In genomic region chr17:75785016-75785769, GRCh38 we compare ENCODE assay signal across 8 cellular contexts. TPM values are rescaled to one million over a fixed set of nuclear protein-coding genes. Genes with fewer than 3 reads are reported as not detected.
DNase-seq lines count a peak whose midpoint lies in the region; ATAC-seq lines count a peak whose summit lies in the region.

No MANE protein-coding gene starts in this region.

- H3K27ac ChIP-seq in CD8-positive, alpha-beta memory T cell (ENCODE audit: low read depth, low read length), result peak overlapping the region; percentile 98
- H3K27ac ChIP-seq in naive thymus-derived CD4-positive, alpha-beta T cell (ENCODE audit: low read depth, low read length), result peak overlapping the region; percentile 99

- H3K36me3 ChIP-seq in CD8-positive, alpha-beta memory T cell (ENCODE audit: insufficient read depth, low read length), result no peaks in the 10 kb centered on the region
- no peaks in the 10 kb centered on the region for H3K36me3 ChIP-seq in naive thymus-derived CD4-positive, alpha-beta T cell (ENCODE audit: control insufficient read depth in 2 of 3, insufficient read depth in 3 of 3, low read length in 3 of 3)

- intact Hi-C loops in naive thymus-derived CD4-positive, alpha-beta T cell (cut with micrococcal nuclease), result loop anchor here (2.0 to 10.0 kb wide), 8 partner anchors 20 to 950 kb away; partner anchors contain the start of genes GALK1 (in 1 of the 2), MFSD11 (in 1 of the 2), MRPL38 (in 1 of the 2) and RHBDF2 (in 1 of the 2)

- ATAC-seq in GM19397 (IDR thresholded peaks at IDR 0.05; ENCODE audit: unreplicated experiment), result peak; percentile 67
- peak; percentile 53 for ATAC-seq in HG03521 (IDR thresholded peaks at IDR 0.05; ENCODE audit: unreplicated experiment)
- ATAC-seq in naive thymus-derived CD4-positive, alpha-beta T cell, result peak; percentile 84

- peaks cover 0 to 3% of the 10 kb centered on the region in 2 donors for H3K27me3 Mint-ChIP-seq in CD8-positive, alpha-beta memory T cell
- no peaks in the 10 kb centered on the region for H3K27me3 Mint-ChIP-seq in activated T-cell treated with anti-CD3 and anti-CD28 coated beads, Interleukin-2, amount 50 U/mL, for 24 hours
- no peaks in the 10 kb centered on the region for H3K27me3 Mint-ChIP-seq in naive thymus-derived CD4-positive, alpha-beta T cell

- no peaks in the 10 kb centered on the region for H3K27me3 ChIP-seq in CD8-positive, alpha-beta memory T cell (ENCODE audit: insufficient read depth, low read length, poor library complexity, severe bottlenecking)
- H3K27me3 ChIP-seq in naive thymus-derived CD4-positive, alpha-beta T cell (ENCODE audit: control insufficient read depth in 2 of 2, insufficient read depth in 2 of 2, low read length in 2 of 2), result no peaks in the 10 kb centered on the region

- DNase-seq in CD8-positive, alpha-beta memory T cell, result peak in 3 of 5 donors; percentile 85 to 95 (median 86)
- DNase-seq in NOMO-1 (lab: John Stamatoyannopoulos, UW; ENCODE audit: unreplicated experiment in 2 of 2) (peak; percentile 87 to 92), fibroblast of gingiva (ENCODE audit: low read depth) (peak; percentile 94)
- peak; percentile 94 for DNase-seq in activated T-cell treated with anti-CD3 and anti-CD28 coated beads, Interleukin-2, amount 50 U/mL, for 24 hours
- DNase-seq in naive thymus-derived CD4-positive, alpha-beta T cell, result peak in 2 of 9 donors; percentile 39 to 93
- peak; percentile 91 for DNase-seq in stimulated activated naive CD4-positive, alpha-beta T cell treated with Interleukin-2 at 50 U/mL for 16 hours (lab: John Stamatoyannopoulos, UW)

- H3K4me3 ChIP-seq in CD8-positive, alpha-beta memory T cell (ENCODE audit: low read length), result peak overlapping the region; percentile 67
- H3K4me3 ChIP-seq in naive thymus-derived CD4-positive, alpha-beta T cell (ENCODE audit: low read length), result peak overlapping the region; percentile 94

- CTCF ChIA-PET in CD8-positive, alpha-beta memory T cell (lab: Charles Lee), result interaction anchor here (0.6 to 5.0 kb wide), 12 partner anchors 8 to 668 kb away, joined by 3 to 32 read pairs (median 4); partner anchors contain the start of genes FBF1, GALK1 and WBP2
- CTCF ChIA-PET in naive thymus-derived CD4-positive, alpha-beta T cell (lab: Charles Lee), result interaction anchor here (0.8 to 5.4 kb wide), 3 partner anchors 32 to 109 kb away, joined by 3 to 30 read pairs (median 15); no protein-coding TSS in a partner anchor

- H3K9me3 Mint-ChIP-seq in CD8-positive, alpha-beta memory T cell, result no peaks in the 10 kb centered on the region
- no peaks in the 10 kb centered on the region for H3K9me3 Mint-ChIP-seq in activated T-cell treated with anti-CD3 and anti-CD28 coated beads, Interleukin-2, amount 50 U/mL, for 24 hours
- H3K9me3 Mint-ChIP-seq in naive thymus-derived CD4-positive, alpha-beta T cell, result no peaks in the 10 kb centered on the region

- peaks cover 33 to 64% (median 45%) of the 10 kb centered on the region in 3 donors for H3K4me1 Mint-ChIP-seq in CD8-positive, alpha-beta memory T cell
- peaks cover 54% of the 10 kb centered on the region for H3K4me1 Mint-ChIP-seq in activated T-cell treated with anti-CD3 and anti-CD28 coated beads, Interleukin-2, amount 50 U/mL, for 24 hours (ENCODE audit: low read depth)
- H3K4me1 Mint-ChIP-seq in naive thymus-derived CD4-positive, alpha-beta T cell, result peaks cover 19 to 54% (median 45%) of the 10 kb centered on the region in 7 donors

- H3K4me3 Mint-ChIP-seq in CD8-positive, alpha-beta memory T cell, result peak overlapping the region; percentile 93 to 97 (median 93)
- peak overlapping the region; percentile 87 for H3K4me3 Mint-ChIP-seq in activated T-cell treated with anti-CD3 and anti-CD28 coated beads, Interleukin-2, amount 50 U/mL, for 24 hours
- peak overlapping the region; percentile 84 to 98 (median 92) for H3K4me3 Mint-ChIP-seq in naive thymus-derived CD4-positive, alpha-beta T cell

- POLR2A ChIA-PET in CD8-positive, alpha-beta memory T cell (lab: Charles Lee), result interaction anchor here (0.6 to 4.7 kb wide), 19 partner anchors 9 to 775 kb away, joined by 3 to 47 read pairs (median 5); partner anchors contain the start of genes ACOX1, GALK1, TEN1 and TRIM65
- POLR2A ChIA-PET in naive thymus-derived CD4-positive, alpha-beta T cell (lab: Charles Lee), result interaction anchor here (0.7 to 6.9 kb wide), 27 partner anchors 9 to 380 kb away, joined by 3 to 106 read pairs (median 8); partner anchors contain the start of genes GALK1, GRB2, MRPL38 and RECQL5

- peaks cover 46% of the 10 kb centered on the region for H3K4me1 ChIP-seq in CD8-positive, alpha-beta memory T cell (ENCODE audit: insufficient read depth, low read length)
- peaks cover 31 to 33% of the 10 kb centered on the region in 2 donors for H3K4me1 ChIP-seq in naive thymus-derived CD4-positive, alpha-beta T cell (ENCODE audit: control insufficient read depth in 2 of 2, insufficient read depth in 2 of 2, low read length in 2 of 2)

- peaks cover 0 to 13% (median 2%) of the 10 kb centered on the region in 3 donors for H3K36me3 Mint-ChIP-seq in CD8-positive, alpha-beta memory T cell
- H3K36me3 Mint-ChIP-seq in activated T-cell treated with anti-CD3 and anti-CD28 coated beads, Interleukin-2, amount 50 U/mL, for 24 hours (ENCODE audit: low read depth), result peaks cover 26% of the 10 kb centered on the region
- peaks cover 0 to 18% (median 0%) of the 10 kb centered on the region in 5 donors for H3K36me3 Mint-ChIP-seq in naive thymus-derived CD4-positive, alpha-beta T cell

- H3K27ac Mint-ChIP-seq in CD8-positive, alpha-beta memory T cell, result peak overlapping the region; percentile 99 to 100 (median 100)
- peak overlapping the region; percentile 99 for H3K27ac Mint-ChIP-seq in activated T-cell treated with anti-CD3 and anti-CD28 coated beads, Interleukin-2, amount 50 U/mL, for 24 hours
- H3K27ac Mint-ChIP-seq in naive thymus-derived CD4-positive, alpha-beta T cell, result peak overlapping the region; percentile 99 to 100 (median 100)

- no peaks in the 10 kb centered on the region for H3K9me3 ChIP-seq in CD8-positive, alpha-beta memory T cell (ENCODE audit: low read length)
- H3K9me3 ChIP-seq in naive thymus-derived CD4-positive, alpha-beta T cell (ENCODE audit: control insufficient read depth in 2 of 3, low read length in 3 of 3), result no peaks in the 10 kb centered on the region

RNA-seq across cellular contexts. Expression of gene UNK, which starts 0.6 kb away (rescaled TPM):
- 10 to 100 TPM; 24.4 to 29.3 TPM for total RNA-seq in CD8-positive, alpha-beta memory T cell
- 32.8 TPM for polyA plus RNA-seq in CD8-positive, alpha-beta memory T cell
- total RNA-seq in naive thymus-derived CD4-positive, alpha-beta T cell, result 10 to 100 TPM; 32.0 to 49.8 (median 41.0) TPM
- polyA plus RNA-seq in naive thymus-derived CD4-positive, alpha-beta T cell, result 10 to 100 TPM; 21.5 to 22.1 TPM

RNA-seq across cellular contexts. Expression of gene GALK1, which starts 20.2 kb away (rescaled TPM):
- 10 to 100 TPM; 33.2 to 39.7 TPM for total RNA-seq in CD8-positive, alpha-beta memory T cell
- 19.7 TPM for polyA plus RNA-seq in CD8-positive, alpha-beta memory T cell
- 10 to 100 TPM in 4 of 5 experiments, 1 to 10 TPM in 1; 9.9 to 42.9 (median 22.1) TPM for total RNA-seq in naive thymus-derived CD4-positive, alpha-beta T cell
- 10 to 100 TPM; 12.8 to 18.9 TPM for polyA plus RNA-seq in naive thymus-derived CD4-positive, alpha-beta T cell

RNA-seq across cellular contexts. Expression of gene UNC13D, which starts 59.0 kb away (rescaled TPM):
- total RNA-seq in CD8-positive, alpha-beta memory T cell, result 100 to 1,000 TPM; 143 to 154 TPM
- polyA plus RNA-seq in CD8-positive, alpha-beta memory T cell, result 90.3 TPM
- 100 to 1,000 TPM; 145 to 201 (median 152) TPM for total RNA-seq in naive thymus-derived CD4-positive, alpha-beta T cell
- 10 to 100 TPM; 44.5 to 83.3 TPM for polyA plus RNA-seq in naive thymus-derived CD4-positive, alpha-beta T cell
